12 cellular contexts compared by ENCODE assay signal in the genomic region with DNA sequence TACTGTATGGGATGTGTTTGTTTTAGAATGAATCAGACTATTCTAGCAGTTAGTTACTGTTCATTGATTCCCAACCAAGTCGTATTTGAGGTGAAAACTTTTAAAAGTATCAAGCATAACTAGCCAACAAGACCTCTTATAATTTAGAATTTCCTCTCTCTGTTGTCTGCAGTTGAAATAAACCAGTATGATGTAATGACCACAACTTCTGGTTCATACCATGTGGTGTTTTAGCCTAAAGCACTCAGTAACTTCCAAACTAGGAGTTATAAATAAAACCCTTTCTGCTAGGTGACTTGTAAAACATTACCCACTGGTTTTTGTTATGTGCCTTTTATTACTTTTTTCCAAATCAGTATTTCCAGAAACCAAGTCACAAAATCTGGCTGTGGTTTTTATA. TPM values are rescaled to one million over a fixed set of nuclear protein-coding genes. Genes with fewer than 3 reads are reported as not detected.
DNase-seq lines count a peak whose midpoint lies in the region; ATAC-seq, FAIRE-seq and TF ChIP-seq lines count a peak whose summit lies in the region.
"Had no signal": no experiment of that assay in that cellular context is flagged by ENCODE, and none has a peak within 500 bp of the region (broad histone marks: within the 10 kb centered on the region; RNA-seq: fewer than 3 reads in every experiment).

No MANE protein-coding gene starts in this region.

- TF ChIP-seq CTCF in AG10803 (conservative IDR thresholded peaks at IDR 0.05; ENCODE audit: low read length) (no peak), bronchial epithelial cell (IDR thresholded peaks at IDR 0.05; ENCODE audit: insufficient read depth, low read length, severe bottlenecking) (no peak), type B pancreatic cell (conservative IDR thresholded peaks at IDR 0.05) (no peak)

- H3K27ac Mint-ChIP-seq in type B pancreatic cell: no peak overlapping the region

- H3K4me3 ChIP-seq in AG10803 (ENCODE audit: low read length) (no peak overlapping the region), bronchial epithelial cell (ENCODE audit: low read depth, low read length) (no peak overlapping the region)
- H3K4me3 ChIP-seq: BLaER1, pancreas had no signal

- H3K27me3 Mint-ChIP-seq in type B pancreatic cell: no peaks in the 10 kb centered on the region

- H3K4me3 Mint-ChIP-seq in type B pancreatic cell: no peak overlapping the region

- H3K4me1 Mint-ChIP-seq in type B pancreatic cell (ENCODE audit: unreplicated experiment): peaks cover 8% of the 10 kb centered on the region

- no peaks in the 10 kb centered on the region for H3K36me3 ChIP-seq in bronchial epithelial cell (ENCODE audit: control insufficient read depth, insufficient read depth, low read length)
- H3K36me3 ChIP-seq: pancreas had no signal

- H3K9me3 Mint-ChIP-seq in type B pancreatic cell: no peaks in the 10 kb centered on the region

- DNase-seq in AG10803 (ENCODE audit: low read depth) (peak; percentile 75), bronchial epithelial cell (ENCODE audit: low read depth) (peak; percentile 36), type B pancreatic cell (ENCODE audit: extremely low spot score, unreplicated experiment) (no peak), NCI-H1048 (lab: John Stamatoyannopoulos, UW) (no peak), dermis blood vessel endothelial cell (no peak)
- DNase-seq in activated CD4-positive, alpha-beta T cell treated with anti-CD3 and anti-CD28 coated beads, Interleukin-2, amount 50 U/mL, for 48 hours: no peak
- DNase-seq: activated T-cell treated with anti-CD3 and anti-CD28 coated beads for 4 hours, NCI-H187, pancreas had no signal

- no peak for FAIRE-seq in bronchial epithelial cell (lab: Jason Lieb, UNC)

- peak; percentile 93 for ATAC-seq in GM19351 (IDR thresholded peaks at IDR 0.05; ENCODE audit: unreplicated experiment)
- ATAC-seq in HG03520 (IDR thresholded peaks at IDR 0.05; ENCODE audit: unreplicated experiment): peak; percentile 76

- no peaks in the 10 kb centered on the region for H3K27me3 ChIP-seq in bronchial epithelial cell (ENCODE audit: control insufficient read depth, insufficient read depth, low read length)
- H3K27me3 ChIP-seq: BLaER1, pancreas had no signal

- H3K36me3 Mint-ChIP-seq in type B pancreatic cell: peaks cover 3% of the 10 kb centered on the region

RNA-seq across cellular contexts. Expression of a gene that starts 19.8 kb away (rescaled TPM):
- total RNA-seq in bronchial epithelial cell: not detected in 2 replicates
- not detected in 2 replicates for total RNA-seq in type B pancreatic cell (ENCODE audit: low replicate concordance)
- total RNA-seq in dermis blood vessel endothelial cell: not detected in 2 replicates

RNA-seq across cellular contexts. Expression of a gene that starts 56.5 kb away (rescaled TPM):
- total RNA-seq in bronchial epithelial cell (under 0.01 TPM in 1 of 2 replicates, not detected in the other), type B pancreatic cell (ENCODE audit: low replicate concordance) (6.8 and 10.8 TPM in 2 replicates), dermis blood vessel endothelial cell (under 0.01 and 0.05 TPM in 2 replicates)

Comparison
In these comparisons a context has a peak if more than half of its experiments do, and no peak if none do; other contexts are left out.
1. DNase-seq: peak in AG10803 (single experiment) and bronchial epithelial cell (single experiment); none in activated CD4-positive, alpha-beta T cell treated with anti-CD3 and anti-CD28 coated beads, Interleukin-2, amount 50 U/mL, for 48 hours (0 of 2), type B pancreatic cell (single experiment), NCI-H1048 (single experiment) and dermis blood vessel endothelial cell (single experiment).